ENCODE assay signal across 8 cellular contexts in genomic region chr6:35602133-35602946, GRCh38.
DNase-seq lines count a peak whose midpoint lies in the region; TF ChIP-seq lines count a peak whose summit lies in the region.

No MANE protein-coding gene starts in this region.

- no peaks in the 10 kb centered on the region for H3K9me3 ChIP-seq in mucosa of stomach (ENCODE audit: control insufficient read depth, low read length)

- no peaks in the 10 kb centered on the region for H3K27me3 ChIP-seq in mucosa of stomach (ENCODE audit: control insufficient read depth, insufficient read depth, low read length)

- no peak overlapping the region for H3K27ac Mint-ChIP-seq in dendritic cell treated with granulocyte-macrophage colony-stimulating factor and Interleukin-4, amounts not matched to agents 40 ng/mL and 50 ng/mL, for 4 days

- peaks cover 41% of the 10 kb centered on the region for H3K4me1 Mint-ChIP-seq in dendritic cell treated with granulocyte-macrophage colony-stimulating factor and Interleukin-4, amounts not matched to agents 40 ng/mL and 50 ng/mL, for 4 days (ENCODE audit: low read depth)

- no peaks in the 10 kb centered on the region for H3K27me3 Mint-ChIP-seq in dendritic cell treated with granulocyte-macrophage colony-stimulating factor and Interleukin-4, amounts not matched to agents 40 ng/mL and 50 ng/mL, for 4 days

- in situ Hi-C loops in ACHN (cut with HindIII; ENCODE audit: low pct_ligation_motif_present, low pct_unique_long_range_greater_than_20kb, low sequenced_read_pairs) = no loop called here

- H3K36me3 ChIP-seq in mucosa of stomach (ENCODE audit: control insufficient read depth, insufficient read depth, low read length) = no peaks in the 10 kb centered on the region

- H3K4me3 Mint-ChIP-seq in dendritic cell treated with granulocyte-macrophage colony-stimulating factor and Interleukin-4, amounts not matched to agents 40 ng/mL and 50 ng/mL, for 4 days = peak overlapping the region; percentile 34

- H3K36me3 Mint-ChIP-seq in dendritic cell treated with granulocyte-macrophage colony-stimulating factor and Interleukin-4, amounts not matched to agents 40 ng/mL and 50 ng/mL, for 4 days (ENCODE audit: low read depth) = peaks cover 29% of the 10 kb centered on the region

- H3K9ac ChIP-seq in mucosa of stomach (ENCODE audit: low read length) = peak overlapping the region; percentile 63

- peak; percentile 44 for DNase-seq in CD1c-positive myeloid dendritic cell (ENCODE audit: extremely low spot score)
- DNase-seq in NCI-H2227 (lab: John Stamatoyannopoulos, UW; ENCODE audit: unreplicated experiment) = peak; percentile 25
- no peak for DNase-seq in D341Med (ENCODE audit: low spot score)
- DNase-seq in GM10266 (ENCODE audit: extremely low spot score) = no peak
- DNase-seq in DMS53 treated with DMSO at 0.1 percent for 48 hours (lab: John Stamatoyannopoulos, UW; ENCODE audit: unreplicated experiment) = no peak
- no peak for DNase-seq in ACHN

- H3K9me3 Mint-ChIP-seq in dendritic cell treated with granulocyte-macrophage colony-stimulating factor and Interleukin-4, amounts not matched to agents 40 ng/mL and 50 ng/mL, for 4 days = no peaks in the 10 kb centered on the region

- H3K4me3 ChIP-seq in mucosa of stomach (ENCODE audit: low read length) = no peak overlapping the region

- intact Hi-C loops in dendritic cell treated with granulocyte-macrophage colony-stimulating factor and Interleukin-4, amounts not matched to agents 40 ng/mL and 50 ng/mL, for 4 days (cut with micrococcal nuclease) = no loop called here

- peaks cover 39% of the 10 kb centered on the region for H3K4me1 ChIP-seq in mucosa of stomach (ENCODE audit: control insufficient read depth, insufficient read depth, low read length)

- TF ChIP-seq CTCF in GM10266 (IDR thresholded peaks at IDR 0.05; ENCODE audit: control insufficient read depth, insufficient read depth, low read depth, missing control alignments) = no peak

Comparison
In these comparisons a context has a peak if more than half of its experiments do, and no peak if none do; other contexts are left out.
1. DNase-seq: peak in CD1c-positive myeloid dendritic cell (single experiment) and NCI-H2227 (single experiment); none in D341Med (single experiment), GM10266 (single experiment), DMS53 treated with DMSO at 0.1 percent for 48 hours (single experiment) and ACHN (single experiment).